In the genomic region with DNA sequence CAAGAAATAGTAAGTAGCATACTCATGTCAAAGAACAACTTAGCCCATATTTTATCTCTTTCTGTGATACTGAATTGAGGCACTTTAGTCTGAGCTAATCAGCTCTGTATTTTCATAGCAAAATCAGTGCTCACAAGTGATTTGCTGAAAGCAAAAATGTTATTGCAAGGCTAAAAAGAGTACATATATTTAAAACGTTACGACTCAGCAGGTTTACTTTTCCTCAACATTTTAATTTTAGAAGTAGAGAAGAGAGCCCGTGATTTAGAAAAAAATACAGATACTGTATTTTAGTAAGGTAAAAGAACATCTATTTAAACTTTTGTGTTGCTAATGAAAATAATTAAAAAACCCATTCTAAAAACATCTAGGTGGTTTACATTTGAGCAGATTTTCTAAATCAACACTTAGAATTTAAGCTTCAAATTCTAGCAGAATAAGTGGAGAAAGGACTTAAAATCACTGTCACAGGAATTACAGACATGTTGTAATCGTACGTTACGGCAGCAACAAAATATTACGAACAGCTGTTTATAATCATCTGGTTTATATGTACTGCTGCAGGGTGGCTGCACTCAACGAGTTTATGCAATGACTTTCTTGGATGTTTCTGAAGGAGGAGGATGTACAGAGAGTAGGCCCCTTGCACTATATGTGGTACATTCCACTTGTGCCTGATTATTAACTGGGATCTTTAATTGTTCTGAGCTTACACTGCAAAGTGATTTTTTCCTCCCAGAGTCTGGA, we compare ENCODE assay signal across 27 cellular contexts. TPM values are rescaled to one million over a fixed set of nuclear protein-coding genes. Genes with fewer than 3 reads are reported as not detected.
DNase-seq lines count a peak whose midpoint lies in the region; ATAC-seq and TF ChIP-seq lines count a peak whose summit lies in the region.
"Had no signal": no experiment of that assay in that cellular context is flagged by ENCODE, and none has a peak within 500 bp of the region (broad histone marks: within the 10 kb centered on the region; RNA-seq: fewer than 3 reads in every experiment).

No MANE protein-coding gene starts in this region.

- H3K27me3 ChIP-seq in smooth muscle cell (ENCODE audit: low read depth) = no peaks in the 10 kb centered on the region
- H3K27me3 ChIP-seq: ascending aorta, cardiac muscle cell had no signal

- H3K9ac ChIP-seq in SK-N-MC (ENCODE audit: insufficient read length) (peak overlapping the region; percentile 53), smooth muscle cell (ENCODE audit: low read depth) (no peak overlapping the region)

- TF ChIP-seq CTCF in AG04449 (IDR thresholded peaks at IDR 0.05; ENCODE audit: insufficient read depth, low read length, missing control alignments) = no peak
- no peak for TF ChIP-seq CTCF in smooth muscle cell (IDR thresholded peaks at IDR 0.05; ENCODE audit: borderline replicate concordance, insufficient read depth, poor library complexity, severe bottlenecking)

- no peak overlapping the region for H3K27ac Mint-ChIP-seq in activated CD4-positive, alpha-beta memory T cell treated with anti-CD3 and anti-CD28 coated beads for 36 hours
- H3K27ac Mint-ChIP-seq: activated naive CD4-positive, alpha-beta T cell treated with anti-CD3 and anti-CD28 coated beads, Interleukin-2, amount 50 U/mL, for 24 hours; CD4-positive, CD25-positive, alpha-beta regulatory T cell; H9; natural killer cell treated with Interleukin-12 subunit alpha and Interleukin-12 subunit beta and Interleukin-15 and Interleukin-18, amount 100 ng/mL, for 72 hours; type B pancreatic cell had no signal

- H3K4me3 Mint-ChIP-seq in activated CD4-positive, alpha-beta memory T cell treated with anti-CD3 and anti-CD28 coated beads for 36 hours = no peak overlapping the region
- H3K4me3 Mint-ChIP-seq: activated naive CD4-positive, alpha-beta T cell treated with anti-CD3 and anti-CD28 coated beads, Interleukin-2, amount 50 U/mL, for 24 hours; CD4-positive, CD25-positive, alpha-beta regulatory T cell; H9; natural killer cell treated with Interleukin-12 subunit alpha and Interleukin-12 subunit beta and Interleukin-15 and Interleukin-18, amount 100 ng/mL, for 72 hours; type B pancreatic cell had no signal

- peaks cover 16% of the 10 kb centered on the region for H3K4me1 Mint-ChIP-seq in activated CD4-positive, alpha-beta memory T cell treated with anti-CD3 and anti-CD28 coated beads for 36 hours (ENCODE audit: low read depth)
- H3K4me1 Mint-ChIP-seq: H9 had no signal

- H3K36me3 ChIP-seq in SK-N-MC (ENCODE audit: insufficient read depth, low read length) (peaks cover 92% of the 10 kb centered on the region), smooth muscle cell (ENCODE audit: low read depth) (peaks cover 53% of the 10 kb centered on the region)

- peaks cover 36% of the 10 kb centered on the region for H3K36me3 Mint-ChIP-seq in activated CD4-positive, alpha-beta memory T cell treated with anti-CD3 and anti-CD28 coated beads for 36 hours

- H3K9me3 ChIP-seq in SK-N-MC (ENCODE audit: low read depth, low read length) (no peaks in the 10 kb centered on the region), smooth muscle cell (replicated peaks; ENCODE audit: low read depth) (no peaks in the 10 kb centered on the region)
- H3K9me3 ChIP-seq: ascending aorta, lower lobe of right lung had no signal

- peaks cover 7% of the 10 kb centered on the region for H3K79me2 ChIP-seq in smooth muscle cell (ENCODE audit: low read depth)

- H2AFZ ChIP-seq in smooth muscle cell (ENCODE audit: low read depth) = no peak overlapping the region

- CTCF ChIA-PET in AG04449 (lab: Yijun Ruan, JAX) = interaction anchor here (2.6 kb wide), 1 partner anchor 10 kb away, joined by 22 read pairs; no protein-coding TSS in a partner anchor
- CTCF ChIA-PET in activated CD4-positive, alpha-beta memory T cell treated with anti-CD3 and anti-CD28 coated beads for 36 hours (lab: Charles Lee) = interaction anchor here (1.3 kb wide), 2 partner anchors 9 to 142 kb away, joined by 3 to 4 read pairs; no protein-coding TSS in a partner anchor

- no peaks in the 10 kb centered on the region for H3K27me3 Mint-ChIP-seq in activated CD4-positive, alpha-beta memory T cell treated with anti-CD3 and anti-CD28 coated beads for 36 hours
- H3K27me3 Mint-ChIP-seq: activated naive CD4-positive, alpha-beta T cell treated with anti-CD3 and anti-CD28 coated beads, Interleukin-2, amount 50 U/mL, for 24 hours; CD4-positive, CD25-positive, alpha-beta regulatory T cell; natural killer cell treated with Interleukin-12 subunit alpha and Interleukin-12 subunit beta and Interleukin-15 and Interleukin-18, amount 100 ng/mL, for 72 hours; type B pancreatic cell had no signal

- peaks cover 10% of the 10 kb centered on the region for H4K20me1 ChIP-seq in smooth muscle cell (ENCODE audit: low read depth)

- H3F3A ChIP-seq in smooth muscle cell (ENCODE audit: low read depth) = no peaks in the 10 kb centered on the region

- POLR2A ChIA-PET in AG04449 (lab: Yijun Ruan, JAX) = no interaction called here
- POLR2A ChIA-PET in activated CD4-positive, alpha-beta memory T cell treated with anti-CD3 and anti-CD28 coated beads for 36 hours (lab: Charles Lee) = interaction anchor here (1.5 kb wide), 1 partner anchor 13 kb away, joined by 3 read pairs; no protein-coding TSS in a partner anchor

- H3K9me3 Mint-ChIP-seq in activated CD4-positive, alpha-beta memory T cell treated with anti-CD3 and anti-CD28 coated beads for 36 hours = no peaks in the 10 kb centered on the region
- H3K9me3 Mint-ChIP-seq: activated naive CD4-positive, alpha-beta T cell treated with anti-CD3 and anti-CD28 coated beads, Interleukin-2, amount 50 U/mL, for 24 hours; CD4-positive, CD25-positive, alpha-beta regulatory T cell; H9; natural killer cell treated with Interleukin-12 subunit alpha and Interleukin-12 subunit beta and Interleukin-15 and Interleukin-18, amount 100 ng/mL, for 72 hours; type B pancreatic cell had no signal

- 84% methylated on average over 8 of the region's 8 CpGs for WGBS in smooth muscle cell (ENCODE audit: low lambda C conversion rate)

- H3K4me1 ChIP-seq in smooth muscle cell (ENCODE audit: low read depth) = no peaks in the 10 kb centered on the region
- H3K4me1 ChIP-seq: ascending aorta, lower lobe of right lung had no signal

- H3K4me2 ChIP-seq in smooth muscle cell = no peak overlapping the region

- ATAC-seq in GM21576 (IDR thresholded peaks at IDR 0.05; ENCODE audit: unreplicated experiment) = no peak
- ATAC-seq: esophagus mucosa; lower lobe of right lung; natural killer cell treated with Interleukin-12 subunit alpha and Interleukin-12 subunit beta and Interleukin-15 and Interleukin-18, amount 100 ng/mL, for 72 hours; Panc1 had no signal

- DNase-seq in AG04449 (ENCODE audit: low read depth, low spot score) = peak; percentile 23
- peak; percentile 56 for DNase-seq in EH (ENCODE audit: low read depth)
- peak; percentile 70 for DNase-seq in SK-N-MC (ENCODE audit: low read depth, low spot score)
- DNase-seq in fibroblast of the conjunctiva (ENCODE audit: low read depth) = peak; percentile 79
- no peak for DNase-seq in DMS114 treated with DMSO at 0.1 percent for 48 hours (lab: John Stamatoyannopoulos, UW; ENCODE audit: unreplicated experiment)
- no peak for DNase-seq in activated CD4-positive, alpha-beta memory T cell treated with anti-CD3 and anti-CD28 coated beads for 36 hours
- DNase-seq in smooth muscle cell (lab: John Stamatoyannopoulos, UW; ENCODE audit: unreplicated experiment) = no peak
- DNase-seq: activated CD4-positive, alpha-beta T cell treated with anti-CD3 and anti-CD28 coated beads, Interleukin-2, amount 50 U/mL, for 48 hours; activated CD4-positive, CD25-positive, alpha-beta regulatory T cell; activated CD8-positive, alpha-beta memory T cell treated with anti-CD3 and anti-CD28 coated beads, Interleukin-2, amount 50 U/mL, for 48 hours; CD4-positive, CD25-positive, alpha-beta regulatory T cell; H9; lower lobe of right lung; NCI-H1417; NCI-H2029 treated with DMSO at 0.1 percent for 48 hours; NCI-H526 treated with DMSO at 0.1 percent for 48 hours; SHP77; stimulated activated CD4-positive, alpha-beta T cell treated with anti-CD3 and anti-CD28 coated beads, Interleukin-2, amount 100 ng/mL, for 48 hours had no signal

- intact Hi-C loops in activated CD4-positive, alpha-beta memory T cell treated with anti-CD3 and anti-CD28 coated beads for 36 hours (cut with micrococcal nuclease) = no loop called here

- no peak overlapping the region for H3K4me3 ChIP-seq in AG04449 (ENCODE audit: low read depth, low read length)
- H3K4me3 ChIP-seq in SK-N-MC = peak overlapping the region; percentile 58
- no peak overlapping the region for H3K4me3 ChIP-seq in smooth muscle cell
- H3K4me3 ChIP-seq: ascending aorta, cardiac muscle cell, coronary artery, lower lobe of right lung had no signal

- H3K27ac ChIP-seq in SK-N-MC = peak overlapping the region; percentile 92
- no peak overlapping the region for H3K27ac ChIP-seq in smooth muscle cell (ENCODE audit: low read depth)
- H3K27ac ChIP-seq: ascending aorta, cardiac muscle cell, coronary artery, lower lobe of right lung had no signal

RNA-seq across cellular contexts. Expression of a gene that starts 20.1 kb away (rescaled TPM):
- total RNA-seq in activated CD4-positive, alpha-beta memory T cell treated with anti-CD3 and anti-CD28 coated beads for 36 hours = 10 to 100 TPM; 50.9 to 54.1 TPM
- total RNA-seq in smooth muscle cell = 70.9 and 83.7 TPM in 2 replicates
- 31.0 and 43.7 TPM in 2 replicates for polyA plus RNA-seq in smooth muscle cell

Comparison
In these comparisons a context has a peak if more than half of its experiments do, and no peak if none do; other contexts are left out.
1. DNase-seq: peak in AG04449 (single experiment), EH (single experiment), SK-N-MC (single experiment) and fibroblast of the conjunctiva (single experiment); none in DMS114 treated with DMSO at 0.1 percent for 48 hours (single experiment), activated CD4-positive, alpha-beta memory T cell treated with anti-CD3 and anti-CD28 coated beads for 36 hours (single experiment) and smooth muscle cell (single experiment).